Comparison of ENCODE assay signal across 8 cellular contexts in the genomic region with DNA sequence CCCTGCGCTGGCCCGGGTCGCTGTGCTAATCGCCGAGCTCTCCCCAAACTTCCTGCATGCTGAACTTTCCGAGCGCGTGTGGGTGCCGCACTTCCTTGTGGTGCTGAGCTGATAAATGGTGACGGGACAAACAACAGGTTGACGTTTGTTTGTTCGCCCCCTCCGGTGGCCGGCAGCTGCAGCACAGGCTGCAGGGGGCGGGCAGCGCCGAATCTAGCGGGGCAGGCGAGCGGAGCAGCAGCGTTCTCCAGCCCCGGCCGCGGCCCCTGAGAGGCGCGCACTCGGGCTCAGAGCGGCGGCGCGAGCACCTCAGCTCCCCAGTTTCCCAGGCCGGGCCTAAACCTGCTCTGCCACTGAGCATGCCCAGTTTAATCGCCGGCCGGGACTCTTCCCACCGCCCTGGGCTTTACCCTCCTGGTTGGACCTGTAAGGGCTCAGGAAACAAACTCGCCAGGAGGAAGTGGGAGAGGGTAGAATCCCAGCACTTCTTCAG. TPM values are rescaled to one million over a fixed set of nuclear protein-coding genes. Genes with fewer than 3 reads are reported as not detected.
DNase-seq lines count a peak whose midpoint lies in the region; ATAC-seq and TF ChIP-seq lines count a peak whose summit lies in the region.

Gene PDGFD, minus strand, starts transcription at position 120 of the 493 bp plus-strand sequence.

- CTCF ChIA-PET in AG04450 (lab: Charles Lee), result interaction anchor here (0.6 to 1.7 kb wide), 8 partner anchors 11 to 1699 kb away, joined by 3 to 9 read pairs (median 4); no protein-coding TSS in a partner anchor

- H2AFZ ChIP-seq in parathyroid adenoma, result no peak within 1 kb of the TSS

- no peaks in the 10 kb centered on the region for H3K4me1 Mint-ChIP-seq in activated T-helper 1 cell treated with anti-CD3 and anti-CD28 coated beads, Interleukin-12 subunit alpha, Interleukin-12 subunit beta, Interleukin-2, Interleukin-4 antibody, amounts not matched to agents 30 ng/mL and 10 ng/mL and 1 ng/mL, durations not matched to agents 14 hours and 24 hours and 36 hours (ENCODE audit: low read depth)

- intact Hi-C loops in activated T-helper 1 cell treated with anti-CD3 and anti-CD28 coated beads, Interleukin-12 subunit alpha, Interleukin-12 subunit beta, Interleukin-2, Interleukin-4 antibody, amounts not matched to agents 30 ng/mL and 10 ng/mL and 1 ng/mL, durations not matched to agents 14 hours and 24 hours and 36 hours (cut with micrococcal nuclease), result no loop called here
- intact Hi-C loops in Right ventricle myocardium superior (cut with DNase I), result no loop called here

- H3K27ac ChIP-seq in AG04450 (ENCODE audit: low read depth, low read length), result no peak within 1 kb of the TSS
- no peak within 1 kb of the TSS for H3K27ac ChIP-seq in parathyroid adenoma

- POLR2A ChIA-PET in AG04450 (lab: Yijun Ruan, JAX), result interaction anchor here (1.2 kb wide), 1 partner anchor 90 kb away, joined by 3 read pairs; no protein-coding TSS in a partner anchor

- H3K4me3 ChIP-seq in AG04450 (ENCODE audit: low read depth, low read length), result peak within 1 kb of the TSS; percentile 80
- H3K4me3 ChIP-seq in parathyroid adenoma (ENCODE audit: low read depth, low read length), result peak within 1 kb of the TSS; percentile 56

- no peak within 1 kb of the TSS for H3K9ac ChIP-seq in parathyroid adenoma

- no peaks in the 10 kb centered on the region for H3K9me3 ChIP-seq in AG04450 (ENCODE audit: control insufficient read depth, insufficient read depth, low read length)
- H3K9me3 ChIP-seq in parathyroid adenoma (ENCODE audit: control insufficient read depth, low read length), result no peaks in the 10 kb centered on the region

- H3K27me3 ChIP-seq in AG04450 (ENCODE audit: control insufficient read depth, insufficient read depth, low read length) (no peaks in the 10 kb centered on the region), parathyroid adenoma (ENCODE audit: control insufficient read depth, insufficient read depth, low read length) (no peaks in the 10 kb centered on the region)

- H3K9me3 Mint-ChIP-seq in activated T-helper 1 cell treated with anti-CD3 and anti-CD28 coated beads, Interleukin-12 subunit alpha, Interleukin-12 subunit beta, Interleukin-2, Interleukin-4 antibody, amounts not matched to agents 30 ng/mL and 10 ng/mL and 1 ng/mL, durations not matched to agents 14 hours and 24 hours and 36 hours, result no peaks in the 10 kb centered on the region

- H3K36me3 Mint-ChIP-seq in activated T-helper 1 cell treated with anti-CD3 and anti-CD28 coated beads, Interleukin-12 subunit alpha, Interleukin-12 subunit beta, Interleukin-2, Interleukin-4 antibody, amounts not matched to agents 30 ng/mL and 10 ng/mL and 1 ng/mL, durations not matched to agents 14 hours and 24 hours and 36 hours (ENCODE audit: low read depth), result no peaks in the 10 kb centered on the region

- DNase-seq in AG04450 (ENCODE audit: low read depth, low spot score) (peak; percentile 30), NCI-H510A (lab: John Stamatoyannopoulos, UW) (peak; percentile 79), Right ventricle myocardium superior (peak; percentile 77), HK-2 (ENCODE audit: unreplicated experiment) (no peak)
- DNase-seq in activated T-helper 1 cell treated with anti-CD3 and anti-CD28 coated beads, Interleukin-12 subunit alpha, Interleukin-12 subunit beta, Interleukin-2, Interleukin-4 antibody, amounts not matched to agents 30 ng/mL and 10 ng/mL and 1 ng/mL, durations not matched to agents 14 hours and 24 hours and 36 hours (ENCODE audit: low spot score), result no peak

- ATAC-seq in GM18519 (IDR thresholded peaks at IDR 0.05; ENCODE audit: low FRiP score, unreplicated experiment) (peak; percentile 95), HG02973 (IDR thresholded peaks at IDR 0.05; ENCODE audit: unreplicated experiment) (peak; percentile 92), Right ventricle myocardium superior (ENCODE audit: poor library complexity) (peak; percentile 96)

- H3K4me3 Mint-ChIP-seq in activated T-helper 1 cell treated with anti-CD3 and anti-CD28 coated beads, Interleukin-12 subunit alpha, Interleukin-12 subunit beta, Interleukin-2, Interleukin-4 antibody, amounts not matched to agents 30 ng/mL and 10 ng/mL and 1 ng/mL, durations not matched to agents 14 hours and 24 hours and 36 hours, result peak within 1 kb of the TSS; percentile 63

- no peak within 1 kb of the TSS for H3K27ac Mint-ChIP-seq in activated T-helper 1 cell treated with anti-CD3 and anti-CD28 coated beads, Interleukin-12 subunit alpha, Interleukin-12 subunit beta, Interleukin-2, Interleukin-4 antibody, amounts not matched to agents 30 ng/mL and 10 ng/mL and 1 ng/mL, durations not matched to agents 14 hours and 24 hours and 36 hours

- H3K79me2 ChIP-seq in parathyroid adenoma, result no peaks in the 10 kb centered on the region

- H3K4me1 ChIP-seq in parathyroid adenoma, result no peaks in the 10 kb centered on the region

- H3K4me2 ChIP-seq in parathyroid adenoma (ENCODE audit: low read length), result peak within 1 kb of the TSS; percentile 62

- H3K27me3 Mint-ChIP-seq in activated T-helper 1 cell treated with anti-CD3 and anti-CD28 coated beads, Interleukin-12 subunit alpha, Interleukin-12 subunit beta, Interleukin-2, Interleukin-4 antibody, amounts not matched to agents 30 ng/mL and 10 ng/mL and 1 ng/mL, durations not matched to agents 14 hours and 24 hours and 36 hours (ENCODE audit: insufficient read depth), result peaks cover 25% of the 10 kb centered on the region

- no peaks in the 10 kb centered on the region for H3K36me3 ChIP-seq in parathyroid adenoma (ENCODE audit: control insufficient read depth, insufficient read depth, low read length)

- TF ChIP-seq CTCF in AG04450 (IDR thresholded peaks at IDR 0.05; ENCODE audit: low read depth, low read length), result peak; percentile 57
- TF ChIP-seq CTCF in parathyroid adenoma (IDR thresholded peaks at IDR 0.05), result no peak

RNA-seq across cellular contexts. Expression of gene PDGFD, which starts in this region (rescaled TPM):
- polyA plus RNA-seq in AG04450 (2011; rRNA removed), result 50.1 and 58.1 TPM in 2 replicates
- polyA minus RNA-seq in AG04450 (2011; rRNA and poly(A)+ RNA removed), result 20.5 and 23.0 TPM in 2 replicates
- total RNA-seq in activated T-helper 1 cell treated with anti-CD3 and anti-CD28 coated beads, Interleukin-12 subunit alpha, Interleukin-12 subunit beta, Interleukin-2, Interleukin-4 antibody, amounts not matched to agents 30 ng/mL and 10 ng/mL and 1 ng/mL, durations not matched to agents 14 hours and 24 hours and 36 hours, result not detected in 2 replicates
- 8.9 TPM for total RNA-seq in Right ventricle myocardium superior

Comparison
In these comparisons a context has a peak if more than half of its experiments do, and no peak if none do; other contexts are left out.
1. DNase-seq: peak in AG04450 (single experiment), NCI-H510A (single experiment) and Right ventricle myocardium superior (single experiment); none in activated T-helper 1 cell treated with anti-CD3 and anti-CD28 coated beads, Interleukin-12 subunit alpha, Interleukin-12 subunit beta, Interleukin-2, Interleukin-4 antibody, amounts not matched to agents 30 ng/mL and 10 ng/mL and 1 ng/mL, durations not matched to agents 14 hours and 24 hours and 36 hours (single experiment) and HK-2 (single experiment).
2. Peak in every context shown above with its lines, with median percentiles within 50 percentile points of each other: ATAC-seq.